In genomic region chr9:97984188-97985057, GRCh38 we compare ENCODE assay signal across 8 cellular contexts. TPM values are rescaled to one million over a fixed set of nuclear protein-coding genes. Genes with fewer than 3 reads are reported as not detected.
DNase-seq lines count a peak whose midpoint lies in the region; ATAC-seq and TF ChIP-seq lines count a peak whose summit lies in the region.

No MANE protein-coding gene starts in this region.

- 0% methylated on average over 15 to 83 of the region's 116 CpGs for WGBS in body of pancreas, 2 donors
- WGBS in sigmoid colon, 2 donors = 0 to 1% methylated on average over 116 of the region's 116 CpGs

- H3K4me1 ChIP-seq in HAP-1 (peaks cover 50% of the 10 kb centered on the region), body of pancreas (peaks cover 43% of the 10 kb centered on the region), sigmoid colon (peaks cover 0 to 60% (median 48%) of the 10 kb centered on the region in 4 donors)

- H3K4me3 ChIP-seq in HAP-1 (peak overlapping the region; percentile 88), NB4 (ENCODE audit: low read depth, low read length) (peak overlapping the region; percentile 90), body of pancreas (peak overlapping the region; percentile 33 to 40), iPS-11a (ENCODE audit: low read depth, low read length) (peak overlapping the region; percentile 69), sigmoid colon (peak overlapping the region; percentile 76 to 97 (median 93))

- no peak for TF ChIP-seq POLR2A in NB4 (IDR thresholded peaks at IDR 0.05; ENCODE audit: extremely low read depth, insufficient read length)
- TF ChIP-seq POLR2A in body of pancreas (IDR thresholded peaks at IDR 0.05) = peak in 2 of 3 donors; percentile 41 to 70
- TF ChIP-seq POLR2A in sigmoid colon (IDR thresholded peaks at IDR 0.05) = no peak

- intact Hi-C loops in body of pancreas (cut with DNase I) = loop anchor here (10.0 kb wide), 1 partner anchor 50 kb away; no protein-coding TSS in a partner anchor
- intact Hi-C loops in sigmoid colon (cut with DNase I) = loop anchor here (5.0 kb wide), 1 partner anchor 273 kb away; the partner anchor contains the start of gene TBC1D2

- peak overlapping the region; percentile 88 to 97 (median 96) for H3K27ac ChIP-seq in body of pancreas
- peak overlapping the region; percentile 98 to 100 (median 98) for H3K27ac ChIP-seq in sigmoid colon

- H3K9me3 ChIP-seq in HAP-1 (no peaks in the 10 kb centered on the region), body of pancreas (no peaks in the 10 kb centered on the region), sigmoid colon (no peaks in the 10 kb centered on the region)

- DNase-seq in G401 (ENCODE audit: low spot score) = peak; percentile 62
- DNase-seq in HAP-1 (ENCODE audit: low spot score in 2 of 2) = peak; percentile 38 to 78
- peak; percentile 86 for DNase-seq in NB4 (ENCODE audit: low read depth)
- DNase-seq in UCSD-AML1 (lab: John Stamatoyannopoulos, UW; ENCODE audit: unreplicated experiment) = peak; percentile 78
- DNase-seq in body of pancreas = peak; percentile 82 to 84 (median 82)
- DNase-seq in sigmoid colon = peak; percentile 93

- H3K27me3 ChIP-seq in HAP-1 (ENCODE audit: low read depth) (no peaks in the 10 kb centered on the region), body of pancreas (no peaks in the 10 kb centered on the region), sigmoid colon (no peaks in the 10 kb centered on the region)

- H3K36me3 ChIP-seq in HAP-1 (replicated peaks) (peaks cover 5% of the 10 kb centered on the region), body of pancreas (replicated peaks in 1 of 2; ENCODE audit: insufficient read depth in 1 of 2, low read depth in 2 of 2) (no peaks in the 10 kb centered on the region), sigmoid colon (no peaks in the 10 kb centered on the region)

- ATAC-seq in body of pancreas (peak; percentile 57), GM21737 (IDR thresholded peaks at IDR 0.05; ENCODE audit: unreplicated experiment) (no peak)

- TF ChIP-seq CTCF in NB4 (IDR thresholded peaks at IDR 0.05; ENCODE audit: low read depth, low read length) (no peak), body of pancreas (IDR thresholded peaks at IDR 0.05) (peak in 2 of 7 experiments; percentile 11 to 26), sigmoid colon (IDR thresholded peaks at IDR 0.05) (no peak)

- TF ChIP-seq EP300 in sigmoid colon (IDR thresholded peaks at IDR 0.05) = no peak

- in situ Hi-C loops in G401 (cut with HindIII; ENCODE audit: low sequenced_read_pairs) = no loop called here
- in situ Hi-C loops in HAP-1 (cut with MboI; ENCODE audit: low sequenced_read_pairs) = loop anchor here (5.0 kb wide), 1 partner anchor 53 kb away; no protein-coding TSS in a partner anchor

RNA-seq across cellular contexts. Expression of gene ANP32B, which starts 1.3 kb away (rescaled TPM):
- 8.4 and 10.2 TPM in 2 replicates for total RNA-seq in G401 (2014; rRNA removed; shearing (Covaris generic))
- 10 to 100 TPM; 38.4 to 65.9 TPM for total RNA-seq in body of pancreas
- 10 to 100 TPM; 31.4 to 66.7 (median 51.3) TPM for total RNA-seq in sigmoid colon
- polyA plus RNA-seq in sigmoid colon = 100 to 1,000 TPM; 160 to 217 (median 198) TPM

RNA-seq across cellular contexts. Expression of gene HEMGN, which starts 46.5 kb away (rescaled TPM):
- not detected in 2 replicates for total RNA-seq in G401 (2014; rRNA removed; shearing (Covaris generic))
- total RNA-seq in body of pancreas = not detected
- not detected for total RNA-seq in sigmoid colon
- under 1 TPM in 1 of 3 donors, not detected in 2; 0.25 TPM for polyA plus RNA-seq in sigmoid colon

Comparison
In these comparisons a context has a peak if more than half of its experiments do, and no peak if none do; other contexts are left out.
1. H3K4me3 ChIP-seq: peak in every context shown above with its lines; median percentile 93 in sigmoid colon; 90 in NB4; 88 in HAP-1; 69 in iPS-11a; 36 in body of pancreas.
2. POLR2A ChIP-seq: peak in body of pancreas (2 of 3); none in NB4 (single experiment) and sigmoid colon (0 of 2).
3. Peak in every context shown above with its lines, with median percentiles within 50 percentile points of each other: DNase-seq.